ENCODE assay signal across 24 cellular contexts in the genomic region with DNA sequence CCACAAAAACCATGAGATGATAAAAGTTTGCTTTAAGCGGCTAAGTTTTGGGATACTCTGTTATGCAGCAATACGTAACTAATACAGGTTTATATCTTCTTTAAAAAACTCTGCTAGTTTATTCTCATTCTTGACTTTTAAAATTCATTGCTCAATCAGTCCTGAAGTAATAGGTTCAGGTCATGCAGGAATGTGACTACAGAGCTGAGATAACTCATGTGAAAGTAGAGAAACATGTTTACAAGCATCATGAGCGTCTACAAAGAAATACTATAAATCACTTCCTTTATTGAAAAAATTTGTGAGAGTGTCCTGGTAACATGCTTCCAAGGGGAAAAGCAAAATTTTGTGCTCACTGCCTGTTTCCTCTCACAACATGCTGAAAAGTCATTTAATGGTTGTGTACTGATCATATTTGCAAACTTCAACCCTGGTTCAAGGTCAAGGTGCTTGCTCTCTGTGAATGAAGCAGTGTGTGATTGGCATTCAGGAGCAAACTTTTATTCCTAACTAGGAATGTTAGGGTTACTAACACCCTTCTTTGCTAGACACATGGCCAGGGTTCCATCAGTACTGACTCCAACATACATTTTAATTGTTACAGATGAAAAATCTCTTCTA. TPM values are rescaled to one million over a fixed set of nuclear protein-coding genes. Genes with fewer than 3 reads are reported as not detected.
DNase-seq lines count a peak whose midpoint lies in the region; ATAC-seq, FAIRE-seq and TF ChIP-seq lines count a peak whose summit lies in the region.
"Had no signal": no experiment of that assay in that cellular context is flagged by ENCODE, and none has a peak within 500 bp of the region (broad histone marks: within the 10 kb centered on the region; RNA-seq: fewer than 3 reads in every experiment).

No MANE protein-coding gene starts in this region.

- no peaks in the 10 kb centered on the region for H3K36me3 ChIP-seq in pancreas

- peaks cover 29 to 35% (median 32%) of the 10 kb centered on the region in 3 donors for H3K4me1 ChIP-seq in pancreas

- no peak for TF ChIP-seq POLR2A in GM12891 (IDR thresholded peaks at IDR 0.05; ENCODE audit: low read depth, low read length)

- H3K4me3 Mint-ChIP-seq in activated CD4-positive, alpha-beta T cell treated with anti-CD3 and anti-CD28 coated beads for 36 hours = no peak overlapping the region
- no peak overlapping the region for H3K4me3 Mint-ChIP-seq in immature natural killer cell
- H3K4me3 Mint-ChIP-seq: natural killer cell treated with Interleukin-12 subunit alpha and Interleukin-12 subunit beta and Interleukin-15 and Interleukin-18, amount 100 ng/mL, for 72 hours; stimulated activated memory B cell treated with anti-CD40 and anti-IgM and Interleukin-4, amounts not matched to agents 10 μg/mL and 1 μg/mL and 100 μg/mL, for 72 hours had no signal

- no peaks in the 10 kb centered on the region for H3K36me3 Mint-ChIP-seq in activated CD4-positive, alpha-beta T cell treated with anti-CD3 and anti-CD28 coated beads for 36 hours (ENCODE audit: low read depth)
- H3K36me3 Mint-ChIP-seq in immature natural killer cell = no peaks in the 10 kb centered on the region
- H3K36me3 Mint-ChIP-seq: natural killer cell treated with Interleukin-12 subunit alpha and Interleukin-12 subunit beta and Interleukin-15 and Interleukin-18, amount 100 ng/mL, for 72 hours; stimulated activated memory B cell treated with anti-CD40 and anti-IgM and Interleukin-4, amounts not matched to agents 10 μg/mL and 1 μg/mL and 100 μg/mL, for 72 hours had no signal

- peaks cover 9% of the 10 kb centered on the region for H3K4me1 Mint-ChIP-seq in activated CD4-positive, alpha-beta T cell treated with anti-CD3 and anti-CD28 coated beads for 36 hours
- peaks cover 10 to 15% of the 10 kb centered on the region in 2 donors for H3K4me1 Mint-ChIP-seq in immature natural killer cell
- H3K4me1 Mint-ChIP-seq: stimulated activated memory B cell treated with anti-CD40 and anti-IgM and Interleukin-4, amounts not matched to agents 10 μg/mL and 1 μg/mL and 100 μg/mL, for 72 hours had no signal

- H3K27me3 Mint-ChIP-seq in activated CD4-positive, alpha-beta T cell treated with anti-CD3 and anti-CD28 coated beads for 36 hours = no peaks in the 10 kb centered on the region
- peaks cover 0 to 5% (median 4%) of the 10 kb centered on the region in 3 donors for H3K27me3 Mint-ChIP-seq in immature natural killer cell (ENCODE audit: low read depth in 3 of 3)
- H3K27me3 Mint-ChIP-seq: natural killer cell treated with Interleukin-12 subunit alpha and Interleukin-12 subunit beta and Interleukin-15 and Interleukin-18, amount 100 ng/mL, for 72 hours; stimulated activated memory B cell treated with anti-CD40 and anti-IgM and Interleukin-4, amounts not matched to agents 10 μg/mL and 1 μg/mL and 100 μg/mL, for 72 hours had no signal

- peak overlapping the region in 3 of 4 donors; percentile 74 to 92 (median 83) for H3K27ac ChIP-seq in pancreas
- H3K27ac ChIP-seq: parathyroid adenoma had no signal

- TF ChIP-seq CTCF in choroid plexus epithelial cell (conservative IDR thresholded peaks at IDR 0.05; ENCODE audit: low read depth, low read length) = no peak
- no peak for TF ChIP-seq CTCF in pancreas (IDR thresholded peaks at IDR 0.05)

- H3K27ac Mint-ChIP-seq in activated CD4-positive, alpha-beta T cell treated with anti-CD3 and anti-CD28 coated beads for 36 hours = peak overlapping the region; percentile 64
- H3K27ac Mint-ChIP-seq in immature natural killer cell = no peak overlapping the region
- H3K27ac Mint-ChIP-seq: stimulated activated memory B cell treated with anti-CD40 and anti-IgM and Interleukin-4, amounts not matched to agents 10 μg/mL and 1 μg/mL and 100 μg/mL, for 72 hours had no signal

- no peaks in the 10 kb centered on the region for H3K9me3 ChIP-seq in pancreas
- H3K9me3 ChIP-seq: SK-N-SH had no signal

- CTCF ChIA-PET in activated CD4-positive, alpha-beta T cell treated with anti-CD3 and anti-CD28 coated beads for 36 hours (lab: Charles Lee) = interaction anchor here (0.6 to 2.0 kb wide), 6 partner anchors 8 to 239 kb away, joined by 3 to 11 read pairs (median 5); a partner anchor contains a TSS

- no peak for ATAC-seq in activated CD4-positive, alpha-beta T cell treated with anti-CD3 and anti-CD28 coated beads for 36 hours
- no peak for ATAC-seq in pancreas

- H3K27me3 ChIP-seq in pancreas = no peaks in the 10 kb centered on the region

- H3K4me3 ChIP-seq in choroid plexus epithelial cell (ENCODE audit: low read depth, low read length) (no peak overlapping the region), pancreas (no peak overlapping the region)

- H3K9me3 Mint-ChIP-seq in activated CD4-positive, alpha-beta T cell treated with anti-CD3 and anti-CD28 coated beads for 36 hours (ENCODE audit: low read depth) = no peaks in the 10 kb centered on the region
- no peaks in the 10 kb centered on the region for H3K9me3 Mint-ChIP-seq in immature natural killer cell
- H3K9me3 Mint-ChIP-seq: natural killer cell treated with Interleukin-12 subunit alpha and Interleukin-12 subunit beta and Interleukin-15 and Interleukin-18, amount 100 ng/mL, for 72 hours; stimulated activated memory B cell treated with anti-CD40 and anti-IgM and Interleukin-4, amounts not matched to agents 10 μg/mL and 1 μg/mL and 100 μg/mL, for 72 hours had no signal

- POLR2A ChIA-PET in activated CD4-positive, alpha-beta T cell treated with anti-CD3 and anti-CD28 coated beads for 36 hours (lab: Charles Lee) = interaction anchor here (1.0 to 1.2 kb wide), 2 partner anchors 14 to 17 kb away, joined by 3 read pairs; no protein-coding TSS in a partner anchor

- intact Hi-C loops in activated CD4-positive, alpha-beta T cell treated with anti-CD3 and anti-CD28 coated beads for 36 hours (cut with DNase I, micrococcal nuclease) = no loop called here
- intact Hi-C loops in pancreas (cut with DNase I) = no loop called here

- WGBS in pancreas, 2 donors = 83% methylated on average over 3 of the region's 3 CpGs

- no peak for DNase-seq in activated CD4-positive, alpha-beta T cell treated with anti-CD3 and anti-CD28 coated beads for 36 hours
- no peak for DNase-seq in activated CD4-positive, alpha-beta T cell treated with anti-CD3 and anti-CD28 coated beads for 4 hours
- DNase-seq in GM12891 (ENCODE audit: insufficient read length, low spot score) (no peak), choroid plexus epithelial cell (ENCODE audit: low read depth) (peak; percentile 77), pancreas (no peak), NK-92 (lab: John Stamatoyannopoulos, UW; ENCODE audit: unreplicated experiment) (no peak), immature natural killer cell (no peak), NCI-H2081 treated with DMSO at 0.1 percent for 48 hours (lab: John Stamatoyannopoulos, UW) (no peak)
- DNase-seq: 8988T; activated naive CD4-positive, alpha-beta T cell treated with Interleukin-2 at 50 U/mL for 16 hours; aorta; COR-L47; DMS79 treated with DMSO at 0.1 percent for 48 hours; midbrain; NCI-H1694 treated with DMSO at 0.1 percent for 48 hours; NCI-H526 treated with DMSO at 0.1 percent for 48 hours; SK-N-SH had no signal

- FAIRE-seq in GM12891 (lab: Jason Lieb, UNC) = peak; percentile 9
- FAIRE-seq in pancreas (lab: Jason Lieb, UNC) = no peak

TF ChIP-seq in GM12891, 5 proteins besides CTCF, POLR2A, EP300 and RAD21:
- no peak for TF ChIP-seq POLR2AphosphoS5 (IDR thresholded peaks at IDR 0.05; ENCODE audit: low read depth, low read length)
- TF ChIP-seq SPI1 (IDR thresholded peaks at IDR 0.05; ENCODE audit: low read depth, low read length) = no peak
- TF ChIP-seq TAF1 (IDR thresholded peaks at IDR 0.05; ENCODE audit: low read depth, low read length) = no peak
- TF ChIP-seq PAX5 (IDR thresholded peaks at IDR 0.05; ENCODE audit: insufficient read depth, low read length, severe bottlenecking) = no peak
- TF ChIP-seq POU2F2 (IDR thresholded peaks at IDR 0.05; ENCODE audit: low read depth, low read length) = no peak
TF ChIP-seq in GM12891: peak in this region for 0.

RNA-seq across cellular contexts. Expression of a gene that starts 12.5 kb away (rescaled TPM):
- not detected for total RNA-seq in activated CD4-positive, alpha-beta T cell treated with anti-CD3 and anti-CD28 coated beads for 36 hours
- not detected for polyA plus RNA-seq in GM12891 (2012; ENCODE audit: low read depth, missing spikeins)
- total RNA-seq in pancreas = not detected
- not detected for polyA plus RNA-seq in pancreas
- polyA plus RNA-seq in immature natural killer cell = not detected
- total RNA-seq: aorta; HT1080; natural killer cell treated with Interleukin-12 subunit alpha and Interleukin-12 subunit beta and Interleukin-15 and Interleukin-18, amount 100 ng/mL, for 72 hours; skeletal muscle tissue had no signal
- polyA plus RNA-seq: esophagus, SK-N-SH, thymus had no signal

RNA-seq across cellular contexts. Expression of a gene that starts 32.4 kb away (rescaled TPM):
- total RNA-seq in activated CD4-positive, alpha-beta T cell treated with anti-CD3 and anti-CD28 coated beads for 36 hours = 10 to 100 TPM; 29.0 to 36.3 TPM
- polyA plus RNA-seq in GM12891 (2012; ENCODE audit: low read depth, missing spikeins) = 3.3 TPM
- total RNA-seq in pancreas = 10 to 100 TPM; 31.9 to 48.4 (median 33.6) TPM
- polyA plus RNA-seq in pancreas = 10 to 100 TPM in 1 of 2 donors, 1 to 10 TPM in 1; 4.6 to 12.9 TPM
- polyA plus RNA-seq in immature natural killer cell = 10 to 100 TPM; 22.0 to 37.4 (median 24.8) TPM

RNA-seq across cellular contexts. Expression of a gene that starts 54.6 kb away (rescaled TPM):
- 10 to 100 TPM; 54.3 to 74.5 TPM for total RNA-seq in activated CD4-positive, alpha-beta T cell treated with anti-CD3 and anti-CD28 coated beads for 36 hours
- polyA plus RNA-seq in GM12891 (2012; ENCODE audit: low read depth, missing spikeins) = 32.9 TPM
- 10 to 100 TPM; 16.3 to 24.6 (median 17.6) TPM for total RNA-seq in pancreas
- 10 to 100 TPM; 11.8 to 22.7 TPM for polyA plus RNA-seq in pancreas
- polyA plus RNA-seq in immature natural killer cell = 10 to 100 TPM; 17.2 to 31.3 (median 27.5) TPM
